Comparison of ENCODE assay signal across 9 cellular contexts in the genomic region with DNA sequence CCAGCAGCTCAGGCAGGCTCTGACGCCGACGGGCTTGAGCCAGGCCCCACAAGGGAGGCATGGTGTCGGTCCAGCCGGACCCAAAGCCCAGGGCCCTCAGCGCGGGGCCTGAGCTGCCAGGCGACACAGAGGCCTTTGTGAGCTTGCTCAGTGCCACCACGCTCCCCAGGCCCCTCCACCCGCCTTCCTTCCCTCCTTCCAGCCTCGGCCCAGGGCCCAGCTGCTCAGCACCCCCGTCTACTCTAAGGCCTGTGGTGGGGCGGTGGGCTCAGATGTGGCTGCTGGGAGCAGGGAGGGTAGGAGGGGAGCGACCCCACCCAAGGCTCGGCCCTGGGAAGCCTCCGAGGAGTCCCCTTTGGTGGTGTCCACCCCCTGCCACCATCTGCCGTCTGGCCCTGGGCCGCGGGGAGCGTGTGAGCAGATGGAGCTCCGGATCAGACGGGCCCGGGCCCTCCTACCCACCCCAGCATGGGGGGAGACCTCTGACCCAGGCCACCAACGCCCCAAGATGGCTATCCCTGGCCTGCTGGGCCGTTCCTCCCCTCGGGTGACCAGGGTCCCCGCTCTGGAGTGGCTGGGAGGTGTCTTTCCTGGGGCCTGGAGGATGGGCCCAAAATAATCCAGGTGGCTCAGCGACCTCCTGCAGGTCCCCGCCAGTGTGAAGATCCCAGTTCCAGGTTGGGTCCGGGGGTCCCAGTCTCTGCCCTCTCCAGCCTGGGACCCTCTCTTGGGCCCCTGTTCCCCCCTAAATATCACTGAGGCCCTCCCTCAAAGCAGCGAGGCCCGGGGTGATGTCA. TPM values are rescaled to one million over a fixed set of nuclear protein-coding genes. Genes with fewer than 3 reads are reported as not detected.
A peak's percentile ranks its signal among the peaks of the same experiment; 100 is the strongest.
DNase-seq lines count a peak whose midpoint lies in the region; ATAC-seq and TF ChIP-seq lines count a peak whose summit lies in the region.
"Had no signal": no experiment of that assay in that cellular context is flagged by ENCODE, and none has a peak within 500 bp of the region (broad histone marks: within the 10 kb centered on the region; RNA-seq: fewer than 3 reads in every experiment).

No MANE protein-coding gene starts in this region.

- no peaks in the 10 kb centered on the region for H3K27me3 ChIP-seq in dorsolateral prefrontal cortex
- no peaks in the 10 kb centered on the region for H3K27me3 ChIP-seq in upper lobe of right lung

- peaks cover 67% of the 10 kb centered on the region for H3K4me1 ChIP-seq in upper lobe of right lung

- TF ChIP-seq CTCF in dorsolateral prefrontal cortex (IDR thresholded peaks at IDR 0.05 in 54 of 56, conservative IDR thresholded peaks at IDR 0.05 in 2 of 56; ENCODE audit: low read depth in 1 of 56, partially characterized antibody in 56 of 56) (peak in 5 of 56 donors; percentile 1 to 28 (median 11)), upper lobe of right lung (IDR thresholded peaks at IDR 0.05) (no peak)

- peak overlapping the region; percentile 84 to 99 (median 97) for H3K27ac ChIP-seq in dorsolateral prefrontal cortex
- peak overlapping the region; percentile 95 for H3K27ac ChIP-seq in upper lobe of right lung

- H3K9me3 ChIP-seq in upper lobe of right lung: no peaks in the 10 kb centered on the region

- peaks cover 58% of the 10 kb centered on the region for H3K4me1 Mint-ChIP-seq in activated T-cell treated with anti-CD3 and anti-CD28 coated beads, Interleukin-2, amount 50 U/mL, for 24 hours (ENCODE audit: low read depth)

- H3K36me3 ChIP-seq in upper lobe of right lung: peaks cover 12% of the 10 kb centered on the region

- DNase-seq in activated T-cell treated with anti-CD3 and anti-CD28 coated beads, Interleukin-2, amount 50 U/mL, for 24 hours: no peak
- DNase-seq in activated T-cell treated with anti-CD3 and anti-CD28 coated beads, Interleukin-2, amount 50 U/mL, for 48 hours: no peak
- DNase-seq in dorsolateral prefrontal cortex: peak; percentile 70 to 83 (median 74)
- peak; percentile 41 for DNase-seq in middle frontal gyrus (ENCODE audit: extremely low spot score, low spot score)
- DNase-seq in upper lobe of right lung: no peak
- no peak for DNase-seq in NCI-H345 treated with DMSO at 0.1 percent for 48 hours (lab: John Stamatoyannopoulos, UW; ENCODE audit: unreplicated experiment)
- no peak for DNase-seq in SK-N-DZ (ENCODE audit: low spot score)
- DNase-seq in NCI-H748 (lab: John Stamatoyannopoulos, UW; ENCODE audit: unreplicated experiment): no peak
- DNase-seq: activated CD4-positive, alpha-beta T cell treated with anti-CD3 and anti-CD28 coated beads for 1 hour had no signal

- peak overlapping the region; percentile 44 for H3K4me3 Mint-ChIP-seq in activated T-cell treated with anti-CD3 and anti-CD28 coated beads, Interleukin-2, amount 50 U/mL, for 24 hours

- no peaks in the 10 kb centered on the region for H3K9me3 Mint-ChIP-seq in activated T-cell treated with anti-CD3 and anti-CD28 coated beads, Interleukin-2, amount 50 U/mL, for 24 hours

- H3K27ac Mint-ChIP-seq in activated T-cell treated with anti-CD3 and anti-CD28 coated beads, Interleukin-2, amount 50 U/mL, for 24 hours: peak overlapping the region; percentile 93

- intact Hi-C loops in dorsolateral prefrontal cortex (cut with DNase I) (no loop called here), upper lobe of right lung (cut with DNase I) (no loop called here)

- peak overlapping the region in 49 of 59 donors; percentile 0 to 79 (median 33) for H3K4me3 ChIP-seq in dorsolateral prefrontal cortex
- H3K4me3 ChIP-seq in upper lobe of right lung: peak overlapping the region; percentile 48

- no peaks in the 10 kb centered on the region for H3K27me3 Mint-ChIP-seq in activated T-cell treated with anti-CD3 and anti-CD28 coated beads, Interleukin-2, amount 50 U/mL, for 24 hours

- H3K36me3 Mint-ChIP-seq in activated T-cell treated with anti-CD3 and anti-CD28 coated beads, Interleukin-2, amount 50 U/mL, for 24 hours (ENCODE audit: low read depth): peaks cover 60% of the 10 kb centered on the region

- ATAC-seq in upper lobe of right lung: peak; percentile 0

RNA-seq across cellular contexts. Expression of gene ZBTB7A, which starts 7.8 kb away (rescaled TPM):
- total RNA-seq in dorsolateral prefrontal cortex: 100 to 1,000 TPM in 60 of 120 experiments, 10 to 100 TPM in 60; 61.2 to 152 (median 99.8) TPM
- 54.3 TPM for total RNA-seq in upper lobe of right lung
- 4.6 and 5.5 TPM in 2 replicates for polyA plus RNA-seq in SK-N-DZ (2014; cell fraction: cytosol; rRNA removed)
- 9.8 and 15.6 TPM in 2 replicates for polyA plus RNA-seq in SK-N-DZ (2014; cell fraction: nucleus; rRNA removed)

RNA-seq across cellular contexts. Expression of gene PIAS4, which starts 51.4 kb away (rescaled TPM):
- 10 to 100 TPM; 24.8 to 57.8 (median 38.6) TPM for total RNA-seq in dorsolateral prefrontal cortex
- total RNA-seq in upper lobe of right lung: 25.4 TPM
- polyA plus RNA-seq in SK-N-DZ (2014; cell fraction: cytosol; rRNA removed): 30.3 and 40.6 TPM in 2 replicates
- polyA plus RNA-seq in SK-N-DZ (2014; cell fraction: nucleus; rRNA removed): 24.5 and 26.1 TPM in 2 replicates

Comparison
In these comparisons a context has a peak if more than half of its experiments do, and no peak if none do; other contexts are left out.
1. DNase-seq: peak in dorsolateral prefrontal cortex (10 of 10) and middle frontal gyrus (single experiment); none in activated T-cell treated with anti-CD3 and anti-CD28 coated beads, Interleukin-2, amount 50 U/mL, for 24 hours (single experiment), activated T-cell treated with anti-CD3 and anti-CD28 coated beads, Interleukin-2, amount 50 U/mL, for 48 hours (0 of 2), upper lobe of right lung (single experiment), NCI-H345 treated with DMSO at 0.1 percent for 48 hours (single experiment), SK-N-DZ (single experiment) and NCI-H748 (single experiment).